ENCODE assay signal across 25 cellular contexts in genomic region chr1:185816460-185816859, GRCh38.
DNase-seq lines count a peak whose midpoint lies in the region; ATAC-seq and TF ChIP-seq lines count a peak whose summit lies in the region.
"Had no signal": no experiment of that assay in that cellular context is flagged by ENCODE, and none has a peak within 500 bp of the region (broad histone marks: within the 10 kb centered on the region; RNA-seq: fewer than 3 reads in every experiment).

No MANE protein-coding gene starts in this region.

- H3K36me3 ChIP-seq in ascending aorta (no peaks in the 10 kb centered on the region), vagina (no peaks in the 10 kb centered on the region), neuronal stem cell (replicated peaks in 1 of 2; ENCODE audit: control insufficient read depth in 2 of 2, insufficient read depth in 2 of 2, low read length in 2 of 2) (no peaks in the 10 kb centered on the region)
- H3K36me3 ChIP-seq: ovary, right atrium auricular region, upper lobe of right lung had no signal

- H2AK5ac ChIP-seq in neuronal stem cell (ENCODE audit: low read depth, low read length), result no peak overlapping the region

- intact Hi-C loops in ascending aorta (cut with DNase I), result no loop called here
- intact Hi-C loops in vagina (cut with DNase I), result no loop called here

- H4K91ac ChIP-seq in neuronal stem cell (ENCODE audit: low read depth, low read length, poor library complexity), result no peak overlapping the region

- DNase-seq in EL (peak; percentile 28), ascending aorta (ENCODE audit: low spot score in 2 of 2) (no peak), fibroblast of the aortic adventitia (ENCODE audit: low read depth) (peak; percentile 73), vagina (ENCODE audit: extremely low spot score in 2 of 2) (no peak), neuronal stem cell (ENCODE audit: low spot score) (no peak), NCI-H1436 (lab: John Stamatoyannopoulos, UW) (no peak)
- DNase-seq: activated CD4-positive, alpha-beta T cell treated with anti-CD3 and anti-CD28 coated beads for 36 hours; activated CD8-positive, alpha-beta T cell treated with anti-CD3 and anti-CD28 coated beads, Interleukin-2, amount 10 ng/mL, durations not matched to agents 7 days and 5 days; aorta; CD8-positive, alpha-beta memory T cell; DMS 273 treated with DMSO at 0.1 percent for 48 hours; foreskin melanocyte; H7; NCI-H1105 treated with DMSO at 0.1 percent for 48 hours; NCI-H2081 treated with DMSO at 0.1 percent for 48 hours; NCI-H226; ovary; stimulated activated CD4-positive, alpha-beta T cell treated with anti-CD3 and anti-CD28 coated beads, Interleukin-4, amount 100 ng/mL, for 1 hour; upper lobe of right lung had no signal

- no peak for ATAC-seq in HG03342 (IDR thresholded peaks at IDR 0.05; ENCODE audit: unreplicated experiment)
- ATAC-seq: activated CD4-positive, alpha-beta T cell treated with anti-CD3 and anti-CD28 coated beads for 36 hours; activated CD8-positive, alpha-beta T cell treated with anti-CD3 and anti-CD28 coated beads, Interleukin-2, amount 10 ng/mL, durations not matched to agents 7 days and 5 days; activated naive CD4-positive, alpha-beta T cell treated with anti-CD3 and anti-CD28 coated beads, Interleukin-2, amount 50 U/mL, for 72 hours; stimulated activated effector memory CD8-positive, alpha-beta T cell treated with anti-CD3 and anti-CD28 coated beads, Interleukin-12 subunit alpha, Interleukin-12 subunit beta, amount 100 ng/mL, for 72 hours; upper lobe of right lung had no signal

- no peak overlapping the region for H3K23ac ChIP-seq in neuronal stem cell (ENCODE audit: low read depth, low read length, poor library complexity)

- H3K27me3 ChIP-seq in ascending aorta, result no peaks in the 10 kb centered on the region
- H3K27me3 ChIP-seq in vagina, result no peaks in the 10 kb centered on the region
- H3K27me3 ChIP-seq in neuronal stem cell (ENCODE audit: control insufficient read depth in 3 of 3, insufficient read depth in 3 of 3, low read depth in 1 of 3, low read length in 3 of 3), result no peaks in the 10 kb centered on the region
- H3K27me3 ChIP-seq: ovary, right atrium auricular region, upper lobe of right lung had no signal

- H3K4me3 ChIP-seq in ascending aorta, result no peak overlapping the region
- no peak overlapping the region for H3K4me3 ChIP-seq in fibroblast of the aortic adventitia (ENCODE audit: low read depth, low read length)
- no peak overlapping the region for H3K4me3 ChIP-seq in vagina
- H3K4me3 ChIP-seq in neuronal stem cell (ENCODE audit: low read length in 2 of 2), result no peak overlapping the region
- H3K4me3 ChIP-seq: lung, ovary, right atrium auricular region, SK-N-MC, upper lobe of right lung had no signal

- H2BK5ac ChIP-seq in neuronal stem cell (ENCODE audit: low read length), result no peak overlapping the region

- WGBS in neuronal stem cell (ENCODE audit: extremely low coverage in 2 of 2, insufficient read length in 2 of 2, insufficient replicate concordance in 1 of 2), 2 donors, result no CpG with 5 or more reads among the region's 1 CpG

- H3K4me1 ChIP-seq in ascending aorta (peaks cover 0 to 6% of the 10 kb centered on the region in 2 donors), vagina (no peaks in the 10 kb centered on the region), neuronal stem cell (ENCODE audit: control insufficient read depth in 2 of 2, insufficient read depth in 1 of 2, low read depth in 1 of 2, low read length in 2 of 2) (no peaks in the 10 kb centered on the region)
- H3K4me1 ChIP-seq: right atrium auricular region, upper lobe of right lung had no signal

- no peak overlapping the region for H3K14ac ChIP-seq in neuronal stem cell (ENCODE audit: low read length)

- H4K8ac ChIP-seq in neuronal stem cell (ENCODE audit: low read depth, low read length), result no peak overlapping the region

- no peak overlapping the region for H3K4me2 ChIP-seq in neuronal stem cell (ENCODE audit: insufficient read depth, low read length, poor library complexity, severe bottlenecking)

- H3K9ac ChIP-seq in neuronal stem cell (ENCODE audit: low read depth, low read length, poor library complexity), result no peak overlapping the region

- no peak overlapping the region for H3K4ac ChIP-seq in neuronal stem cell (ENCODE audit: low read length)

- H3K18ac ChIP-seq in neuronal stem cell (ENCODE audit: low read length), result no peak overlapping the region

- no peak overlapping the region for H2BK15ac ChIP-seq in neuronal stem cell (ENCODE audit: low read length)

- no peak overlapping the region for H2AFZ ChIP-seq in neuronal stem cell (ENCODE audit: low read length)

- H3K79me1 ChIP-seq in neuronal stem cell (ENCODE audit: low read depth, low read length), result no peaks in the 10 kb centered on the region

- no peak overlapping the region for H2BK120ac ChIP-seq in neuronal stem cell (ENCODE audit: low read depth, low read length)

- no peak overlapping the region for H2BK12ac ChIP-seq in neuronal stem cell (ENCODE audit: low read length)

- H3K27ac ChIP-seq in ascending aorta (peak overlapping the region; percentile 4 to 16), vagina (peak overlapping the region; percentile 27), neuronal stem cell (replicated peaks; ENCODE audit: low read length) (no peak overlapping the region)
- H3K27ac ChIP-seq: ovary, right atrium auricular region, SK-N-MC, upper lobe of right lung had no signal

- TF ChIP-seq CTCF in ascending aorta (IDR thresholded peaks at IDR 0.05) (no peak), fibroblast of the aortic adventitia (IDR thresholded peaks at IDR 0.05; ENCODE audit: insufficient read depth, low read length) (no peak), vagina (IDR thresholded peaks at IDR 0.05) (no peak)

- H3K9me3 ChIP-seq in ascending aorta, result no peaks in the 10 kb centered on the region
- H3K9me3 ChIP-seq in vagina, result no peaks in the 10 kb centered on the region
- H3K9me3 ChIP-seq in neuronal stem cell (replicated peaks in 1 of 2; ENCODE audit: control insufficient read depth in 2 of 2, insufficient read depth in 1 of 2, low read depth in 1 of 2, low read length in 2 of 2), result no peaks in the 10 kb centered on the region
- H3K9me3 ChIP-seq: ovary, right atrium auricular region, upper lobe of right lung had no signal

- no peak for TF ChIP-seq POLR2A in vagina (IDR thresholded peaks at IDR 0.05)

Comparison
In these comparisons a context has a peak if more than half of its experiments do, and no peak if none do; other contexts are left out.
1. DNase-seq: peak in EL (single experiment) and fibroblast of the aortic adventitia (single experiment); none in ascending aorta (0 of 2), vagina (0 of 2), neuronal stem cell (single experiment) and NCI-H1436 (single experiment).